20 cellular contexts compared by ENCODE assay signal in the genomic region with DNA sequence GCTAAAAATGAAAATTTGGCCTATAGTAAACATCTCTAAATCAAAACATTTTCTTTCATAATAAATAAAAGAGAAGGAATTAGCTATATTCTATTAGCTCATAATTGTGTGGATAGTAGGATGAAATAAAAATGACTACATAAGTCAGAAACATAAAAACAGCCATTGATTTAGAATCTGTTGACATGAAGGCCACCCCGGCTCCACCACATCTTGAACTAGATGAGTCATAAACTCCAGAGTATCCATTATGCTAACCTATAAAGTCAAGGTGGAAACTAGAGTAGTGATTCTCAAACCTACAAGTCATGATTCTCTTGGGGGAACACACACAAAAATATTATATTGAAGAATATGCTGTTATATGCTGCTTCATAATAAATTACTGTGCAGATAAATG.
A peak's percentile ranks its signal among the peaks of the same experiment; 100 is the strongest.
DNase-seq lines count a peak whose midpoint lies in the region; FAIRE-seq and TF ChIP-seq lines count a peak whose summit lies in the region.
"Had no signal": no experiment of that assay in that cellular context is flagged by ENCODE, and none has a peak within 500 bp of the region (broad histone marks: within the 10 kb centered on the region; RNA-seq: fewer than 3 reads in every experiment).

No MANE protein-coding gene starts in this region.

- DNase-seq in DMS153 (lab: John Stamatoyannopoulos, UW) (peak; percentile 21), DMS153 treated with DMSO at 0.1 percent for 48 hours (lab: John Stamatoyannopoulos, UW; ENCODE audit: unreplicated experiment) (no peak), HEK293T (ENCODE audit: extremely low spot score) (peak; percentile 20), astrocyte (ENCODE audit: low read depth) (peak; percentile 27), tibial artery (no peak), activated gamma-delta T cell (lab: John Stamatoyannopoulos, UW) (no peak)
- no peak for DNase-seq in stimulated activated CD4-positive, alpha-beta T cell treated with anti-CD3 and anti-CD28 coated beads, Interleukin-4, amount 100 ng/mL, for 4 hours
- DNase-seq: DND-41; Karpas-422; NCI-H1105; NCI-H1694; NCI-H2107; NCI-H345; NCI-H526 treated with DMSO at 0.1 percent for 48 hours; NK-92 treated with Interleukin-12 subunit alpha and Interleukin-12 subunit beta, amount 100 ng/mL, for 24 hours; RPMI8226; SIG-M5 had no signal

- no peak for TF ChIP-seq EP300 in neural cell (conservative IDR thresholded peaks at IDR 0.05; ENCODE audit: poor library complexity, severe bottlenecking)

- H3K4me2 ChIP-seq in astrocyte (ENCODE audit: low read length) (no peak overlapping the region), neural cell (ENCODE audit: low read length) (peak overlapping the region; percentile 39)
- H3K4me2 ChIP-seq: BLaER1 treated with 17β-estradiol and CSF1 and Interleukin-3, amounts not matched to agents 10 nM and 100 nM had no signal

- no peaks in the 10 kb centered on the region for H3K27me3 Mint-ChIP-seq in astrocyte (ENCODE audit: low read depth, unreplicated experiment)

- H3K9me2 ChIP-seq in neural cell (ENCODE audit: insufficient read depth, low read length): no peaks in the 10 kb centered on the region

- H3K27ac ChIP-seq in astrocyte (ENCODE audit: low read depth, low read length) (no peak overlapping the region), neural cell (ENCODE audit: low read length) (peak overlapping the region; percentile 81), tibial artery (no peak overlapping the region)
- H3K27ac ChIP-seq: 22Rv1; BLaER1 treated with 17β-estradiol and CSF1 and Interleukin-3, amounts not matched to agents 10 nM and 100 nM had no signal

- no peaks in the 10 kb centered on the region for H3K79me2 ChIP-seq in astrocyte (ENCODE audit: insufficient read depth, low read length)
- no peaks in the 10 kb centered on the region for H3K79me2 ChIP-seq in neural cell (replicated peaks; ENCODE audit: insufficient read depth, low read length)

- no peak overlapping the region for H3K9ac ChIP-seq in astrocyte (ENCODE audit: low read length)
- no peak overlapping the region for H3K9ac ChIP-seq in neural cell (ENCODE audit: low read length)
- H3K9ac ChIP-seq: BLaER1 treated with 17β-estradiol and CSF1 and Interleukin-3, amounts not matched to agents 10 nM and 100 nM had no signal

- no peak overlapping the region for H3K27ac Mint-ChIP-seq in astrocyte (ENCODE audit: unreplicated experiment)

- CTCF ChIA-PET in HEK293T (lab: Yijun Ruan, JAX): no interaction called here

- no peaks in the 10 kb centered on the region for H3K36me3 Mint-ChIP-seq in astrocyte (ENCODE audit: low read depth, unreplicated experiment)

- no peak for TF ChIP-seq CTCF in astrocyte (IDR thresholded peaks at IDR 0.05; ENCODE audit: insufficient read depth, low read depth, low read length)
- TF ChIP-seq CTCF in neural cell (IDR thresholded peaks at IDR 0.05; ENCODE audit: poor library complexity, severe bottlenecking): no peak
- no peak for TF ChIP-seq CTCF in tibial artery (IDR thresholded peaks at IDR 0.05)

- H3K4me3 Mint-ChIP-seq in astrocyte (ENCODE audit: unreplicated experiment): no peak overlapping the region

- intact Hi-C loops in tibial artery (cut with DNase I; ENCODE audit: low total_unique reads): no loop called here

- H3K36me3 ChIP-seq in astrocyte (ENCODE audit: insufficient read depth, low read length): no peaks in the 10 kb centered on the region
- H3K36me3 ChIP-seq in neural cell (ENCODE audit: insufficient read depth, low read length): no peaks in the 10 kb centered on the region
- no peaks in the 10 kb centered on the region for H3K36me3 ChIP-seq in tibial artery
- H3K36me3 ChIP-seq: BLaER1 treated with 17β-estradiol and CSF1 and Interleukin-3, amounts not matched to agents 10 nM and 100 nM had no signal

- no peak for TF ChIP-seq RAD21 in neural cell (conservative IDR thresholded peaks at IDR 0.05)

- POLR2A ChIA-PET in HEK293T (lab: Yijun Ruan, JAX): no interaction called here

- H3K9me3 ChIP-seq in astrocyte (ENCODE audit: insufficient read depth, low read depth, low read length) (no peaks in the 10 kb centered on the region), neural cell (ENCODE audit: low read length) (no peaks in the 10 kb centered on the region), tibial artery (no peaks in the 10 kb centered on the region)

- peaks cover 4% of the 10 kb centered on the region for H3K4me1 Mint-ChIP-seq in astrocyte (ENCODE audit: low read depth, unreplicated experiment)

- H3K9me3 Mint-ChIP-seq in astrocyte (ENCODE audit: unreplicated experiment): peaks cover 2% of the 10 kb centered on the region

- H3K27me3 ChIP-seq in astrocyte (ENCODE audit: insufficient read depth, low read length) (no peaks in the 10 kb centered on the region), neural cell (ENCODE audit: insufficient read depth, low read depth, low read length) (no peaks in the 10 kb centered on the region), tibial artery (no peaks in the 10 kb centered on the region)
- H3K27me3 ChIP-seq: BLaER1 treated with 17β-estradiol and CSF1 and Interleukin-3, amounts not matched to agents 10 nM and 100 nM had no signal

- H2AFZ ChIP-seq in astrocyte (ENCODE audit: low read depth, low read length) (no peak overlapping the region), neural cell (ENCODE audit: low read depth, low read length) (no peak overlapping the region)

- no peaks in the 10 kb centered on the region for H3F3A ChIP-seq in neural cell (ENCODE audit: insufficient read depth, low read length, poor library complexity, severe bottlenecking)

- H3K4me1 ChIP-seq in astrocyte (ENCODE audit: insufficient read depth, low read length) (no peaks in the 10 kb centered on the region), tibial artery (no peaks in the 10 kb centered on the region)
- H3K4me1 ChIP-seq: BLaER1 treated with 17β-estradiol and CSF1 and Interleukin-3, amounts not matched to agents 10 nM and 100 nM had no signal

- FAIRE-seq in astrocyte (lab: Jason Lieb, UNC): no peak

- H3K4me3 ChIP-seq in astrocyte (ENCODE audit: insufficient read depth, low read depth, low read length): no peak overlapping the region
- H3K4me3 ChIP-seq in neural cell (ENCODE audit: low read length): no peak overlapping the region
- no peak overlapping the region for H3K4me3 ChIP-seq in tibial artery
- H3K4me3 ChIP-seq: BLaER1 treated with 17β-estradiol and CSF1 and Interleukin-3, amounts not matched to agents 10 nM and 100 nM had no signal

- H4K20me1 ChIP-seq in astrocyte (ENCODE audit: insufficient read depth, low read length): no peaks in the 10 kb centered on the region
- H4K20me1 ChIP-seq in neural cell (ENCODE audit: insufficient read depth): no peaks in the 10 kb centered on the region
- H4K20me1 ChIP-seq: BLaER1 treated with 17β-estradiol and CSF1 and Interleukin-3, amounts not matched to agents 10 nM and 100 nM had no signal

TF ChIP-seq in HEK293T, 16 proteins besides CTCF, POLR2A, EP300 and RAD21:
- TF ChIP-seq, protein P1, sequence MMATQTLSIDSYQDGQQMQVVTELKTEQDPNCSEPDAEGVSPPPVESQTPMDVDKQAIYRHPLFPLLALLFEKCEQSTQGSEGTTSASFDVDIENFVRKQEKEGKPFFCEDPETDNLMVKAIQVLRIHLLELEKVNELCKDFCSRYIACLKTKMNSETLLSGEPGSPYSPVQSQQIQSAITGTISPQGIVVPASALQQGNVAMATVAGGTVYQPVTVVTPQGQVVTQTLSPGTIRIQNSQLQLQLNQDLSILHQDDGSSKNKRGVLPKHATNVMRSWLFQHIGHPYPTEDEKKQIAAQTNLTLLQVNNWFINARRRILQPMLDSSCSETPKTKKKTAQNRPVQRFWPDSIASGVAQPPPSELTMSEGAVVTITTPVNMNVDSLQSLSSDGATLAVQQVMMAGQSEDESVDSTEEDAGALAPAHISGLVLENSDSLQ (IDR thresholded peaks at IDR 0.05): 0 out of 2 replicates have a peak, but pooled peaks have one; percentile 19
- TF ChIP-seq CTBP1 (IDR thresholded peaks at IDR 0.05; ENCODE audit: borderline replicate concordance) (no peak), LEF1 (IDR thresholded peaks at IDR 0.05; ENCODE audit: borderline replicate concordance) (no peak), FOXA1 (IDR thresholded peaks at IDR 0.05) (no peak), SUZ12 (IDR thresholded peaks at IDR 0.05) (no peak), FOXK2 (IDR thresholded peaks at IDR 0.05) (no peak), FOXM1 (IDR thresholded peaks at IDR 0.05; ENCODE audit: borderline replicate concordance) (no peak), ZNF384 (IDR thresholded peaks at IDR 0.05) (no peak), ELF4 (IDR thresholded peaks at IDR 0.05) (no peak), HDGF (IDR thresholded peaks at IDR 0.05; ENCODE audit: borderline replicate concordance) (no peak), ARNT (IDR thresholded peaks at IDR 0.05) (0 out of 2 replicates have a peak, but pooled peaks have one; percentile 29)

TF ChIP-seq in neural cell, 6 proteins besides CTCF, POLR2A, EP300 and RAD21 (continues in another document):
- TF ChIP-seq EZH2 (IDR thresholded peaks at IDR 0.05; ENCODE audit: borderline replicate concordance, insufficient read depth, low read length, poor library complexity, severe bottlenecking) (no peak), MXI1 (conservative IDR thresholded peaks at IDR 0.05; ENCODE audit: poor library complexity, severe bottlenecking) (no peak), SMC3 (conservative IDR thresholded peaks at IDR 0.05; ENCODE audit: poor library complexity) (no peak), TAF1 (IDR thresholded peaks at IDR 0.05; ENCODE audit: low read depth) (no peak), POLR2AphosphoS5 (IDR thresholded peaks at IDR 0.05) (no peak)

Comparison
In these comparisons a context has a peak if more than half of its experiments do, and no peak if none do; other contexts are left out.
1. DNase-seq: peak in DMS153 (single experiment), HEK293T (single experiment) and astrocyte (single experiment); none in DMS153 treated with DMSO at 0.1 percent for 48 hours (single experiment), stimulated activated CD4-positive, alpha-beta T cell treated with anti-CD3 and anti-CD28 coated beads, Interleukin-4, amount 100 ng/mL, for 4 hours (0 of 2), tibial artery (0 of 2) and activated gamma-delta T cell (single experiment).